ENCODE assay signal across 15 cellular contexts in genomic region chr16:31004658-31005057, GRCh38. TPM values are rescaled to one million over a fixed set of nuclear protein-coding genes. Genes with fewer than 3 reads are reported as not detected.
DNase-seq lines count a peak whose midpoint lies in the region; ATAC-seq, FAIRE-seq and TF ChIP-seq lines count a peak whose summit lies in the region.
"Had no signal": no experiment of that assay in that cellular context is flagged by ENCODE, and none has a peak within 500 bp of the region (broad histone marks: within the 10 kb centered on the region; RNA-seq: fewer than 3 reads in every experiment).

No MANE protein-coding gene starts in this region.

- H2BK15ac ChIP-seq in IMR-90 (ENCODE audit: low read depth, low read length): no peak overlapping the region

- H3K27ac ChIP-seq in A549: no peak overlapping the region
- H3K27ac ChIP-seq in IMR-90 (ENCODE audit: insufficient read depth, low read length): no peak overlapping the region
- no peak overlapping the region for H3K27ac ChIP-seq in endodermal cell (ENCODE audit: low read depth, low read length)
- H3K27ac ChIP-seq: BLaER1 treated with 17β-estradiol and CSF1 and Interleukin-3, amounts not matched to agents 10 nM and 100 nM had no signal

- H3K4me3 Mint-ChIP-seq in endodermal cell: no peak overlapping the region
- H3K4me3 Mint-ChIP-seq: B cell; CD8-positive, alpha-beta T cell had no signal

- H2AK9ac ChIP-seq in IMR-90 (replicated peaks; ENCODE audit: low read depth, low read length, poor library complexity): no peak overlapping the region

- TF ChIP-seq RAD21 in A549 (conservative IDR thresholded peaks at IDR 0.05 in 1 of 2, IDR thresholded peaks at IDR 0.05 in 1 of 2) (no peak), IMR-90 (IDR thresholded peaks at IDR 0.05; ENCODE audit: low read length) (no peak)

- TF ChIP-seq POLR2A in A549 (IDR thresholded peaks at IDR 0.05; ENCODE audit: low read length): no peak
- TF ChIP-seq POLR2A in IMR-90 (IDR thresholded peaks at IDR 0.05; ENCODE audit: low read depth, low read length): no peak

- TF ChIP-seq EP300 in A549 (IDR thresholded peaks at IDR 0.05): no peak

- H3K9me1 ChIP-seq in IMR-90 (ENCODE audit: insufficient read depth, low read length): 0 out of 2 replicates have a peak, but pooled peaks cover 5% of the 10 kb centered on the region

- BruUV-seq in IMR-90 (replicated peaks; lab: Mats Ljungman, UMichigan): no TSS peak

- intact Hi-C loops in IMR-90 (cut with micrococcal nuclease): no loop called here

- H3K4me1 Mint-ChIP-seq in endodermal cell: peaks cover 3% of the 10 kb centered on the region
- H3K4me1 Mint-ChIP-seq: B cell had no signal

- H4K5ac ChIP-seq in IMR-90 (ENCODE audit: low read depth, low read length): no peak overlapping the region

- ATAC-seq in A549 (no peak), IMR-90 (ENCODE audit: low read depth) (no peak), GM18498 (IDR thresholded peaks at IDR 0.05; ENCODE audit: unreplicated experiment) (no peak)
- ATAC-seq: CD8-positive, alpha-beta T cell had no signal

- no peak overlapping the region for H2BK120ac ChIP-seq in IMR-90 (ENCODE audit: low read depth, low read length)

- H2AK5ac ChIP-seq in IMR-90 (ENCODE audit: low read depth, low read length): 0 out of 2 replicates have a peak overlapping the region, but pooled peaks have one; percentile 36

- H3K9ac ChIP-seq in IMR-90 (ENCODE audit: low read depth, low read length) (no peak overlapping the region), endodermal cell (ENCODE audit: extremely low read depth, low read length, poor library complexity, severe bottlenecking) (no peak overlapping the region)
- H3K9ac ChIP-seq: BLaER1 treated with 17β-estradiol and CSF1 and Interleukin-3, amounts not matched to agents 10 nM and 100 nM had no signal

- H3K56ac ChIP-seq in IMR-90 (ENCODE audit: extremely low read depth, insufficient read depth, low read length): no peak overlapping the region

- H4K8ac ChIP-seq in IMR-90 (ENCODE audit: low read depth in 2 of 2, low read length in 2 of 2): no peak overlapping the region

- H2BK5ac ChIP-seq in IMR-90 (ENCODE audit: low read depth, low read length, poor library complexity, severe bottlenecking): no peak overlapping the region

- H3K27me3 Mint-ChIP-seq in endodermal cell (ENCODE audit: insufficient read depth): peaks cover 2% of the 10 kb centered on the region

- dilution Hi-C loops in IMR-90 (cut with HindIII; ENCODE audit: low sequenced_read_pairs, unreplicated experiment): no loop called here

- no peaks in the 10 kb centered on the region for H3K36me3 Mint-ChIP-seq in endodermal cell (ENCODE audit: low read depth)
- H3K36me3 Mint-ChIP-seq: CD8-positive, alpha-beta T cell had no signal

- peaks cover 9% of the 10 kb centered on the region; the same call in 2 of the 3 replicates for H3K4me1 ChIP-seq in A549
- peaks cover 25% of the 10 kb centered on the region for H3K4me1 ChIP-seq in IMR-90 (ENCODE audit: control insufficient read depth, insufficient read depth, low read length)
- H3K4me1 ChIP-seq in endodermal cell (ENCODE audit: control insufficient read depth, insufficient read depth, low read length): no peaks in the 10 kb centered on the region
- H3K4me1 ChIP-seq: HAP-1 had no signal

- no peaks in the 10 kb centered on the region for H3K9me3 ChIP-seq in A549
- H3K9me3 ChIP-seq in IMR-90 (ENCODE audit: control insufficient read depth, insufficient read depth, low read length): no peaks in the 10 kb centered on the region
- H3K9me3 ChIP-seq in endodermal cell (ENCODE audit: control insufficient read depth, low read length): no peaks in the 10 kb centered on the region
- H3K9me3 ChIP-seq: BLaER1 treated with 17β-estradiol and CSF1 and Interleukin-3, amounts not matched to agents 10 nM and 100 nM; HAP-1 had no signal

- DNase-seq in A549 (ENCODE audit: low read depth in 1 of 2, low spot score in 1 of 2) (no peak), IMR-90 (no peak), endodermal cell (no peak)
- DNase-seq: 8988T; Calu3; CD8-positive, alpha-beta T cell; DMS79 treated with DMSO at 0.1 percent for 48 hours; GF-D8; GOT3; KBM-7 had no signal

- no peaks in the 10 kb centered on the region for H3K9me3 Mint-ChIP-seq in endodermal cell
- H3K9me3 Mint-ChIP-seq: CD8-positive, alpha-beta T cell had no signal

- peaks cover 2 to 33% of the 10 kb centered on the region in 2 experiments; a peak in 3 of 4 replicates for H3K79me1 ChIP-seq in IMR-90 (ENCODE audit: low read depth in 1 of 2, low read length in 2 of 2)

- no peaks in the 10 kb centered on the region for H4K20me1 ChIP-seq in IMR-90 (ENCODE audit: insufficient read depth, low read length)

- peak overlapping the region; percentile 51; the same call in 1 of the 2 replicates for H3K23ac ChIP-seq in IMR-90 (ENCODE audit: low read depth, low read length)

- H3K36me3 ChIP-seq in IMR-90 (ENCODE audit: control insufficient read depth, insufficient read depth, low read length): no peaks in the 10 kb centered on the region
- no peaks in the 10 kb centered on the region for H3K36me3 ChIP-seq in endodermal cell (ENCODE audit: control insufficient read depth, insufficient read depth, low read length)
- H3K36me3 ChIP-seq: BLaER1 treated with 17β-estradiol and CSF1 and Interleukin-3, amounts not matched to agents 10 nM and 100 nM; HAP-1 had no signal

- H3K27ac Mint-ChIP-seq in endodermal cell: no peak overlapping the region
- H3K27ac Mint-ChIP-seq: B cell; CD8-positive, alpha-beta T cell had no signal

- in situ Hi-C loops in IMR-90 (cut with MboI; ENCODE audit: low sequenced_read_pairs): no loop called here

- WGBS in A549 (ENCODE audit: missing lambda C conversion rate): 47% methylated on average over 2 of the region's 2 CpGs
- 70% methylated on average over 1 of the region's 2 CpGs; no CpG with 5 or more reads in 1 of the 2 experiments for WGBS in IMR-90 (ENCODE audit: extremely low coverage in 2 of 2, insufficient read length in 1 of 2), 2 experiments
- WGBS in endodermal cell (ENCODE audit: insufficient coverage in 1 of 2, insufficient read length in 1 of 2), 2 experiments: 85 to 100% methylated on average over 2 of the region's 2 CpGs

- TF ChIP-seq CTCF in A549 (IDR thresholded peaks at IDR 0.05): no peak
- no peak for TF ChIP-seq CTCF in IMR-90 (conservative IDR thresholded peaks at IDR 0.05; ENCODE audit: low read depth, low read length)
- no peak for TF ChIP-seq CTCF in endodermal cell (conservative IDR thresholded peaks at IDR 0.05)

- no peak overlapping the region for H3K18ac ChIP-seq in IMR-90 (ENCODE audit: low read depth, low read length)

- H3K4me3 ChIP-seq in A549 (no peak overlapping the region), IMR-90 (ENCODE audit: insufficient read depth, low read depth, low read length) (no peak overlapping the region), endodermal cell (ENCODE audit: low read length) (no peak overlapping the region)
- H3K4me3 ChIP-seq: BLaER1 treated with 17β-estradiol and CSF1 and Interleukin-3, amounts not matched to agents 10 nM and 100 nM; HAP-1 had no signal

- no peak for FAIRE-seq in A549 (lab: Jason Lieb, UNC)

- H3K4me2 ChIP-seq in A549 (no peak overlapping the region), IMR-90 (ENCODE audit: low read depth, low read length) (no peak overlapping the region)
- H3K4me2 ChIP-seq: BLaER1 treated with 17β-estradiol and CSF1 and Interleukin-3, amounts not matched to agents 10 nM and 100 nM had no signal

- POLR2A ChIA-PET in A549 (lab: Yijun Ruan, JAX) (interaction anchor here (1.5 kb wide), 1 partner anchor 113 kb away, joined by 3 read pairs; no protein-coding TSS in a partner anchor), IMR-90 (lab: Charles Lee; ENCODE audit: unreplicated experiment) (interaction anchor here (0.5 kb wide), 1 partner anchor 176 kb away, joined by 4 read pairs; no protein-coding TSS in a partner anchor)

- no peak overlapping the region for H4K91ac ChIP-seq in IMR-90 (ENCODE audit: insufficient read depth, low read depth, low read length)

- no peak overlapping the region for H2AFZ ChIP-seq in IMR-90 (replicated peaks; ENCODE audit: low read length, poor library complexity)

- H3K4ac ChIP-seq in IMR-90 (ENCODE audit: low read depth, low read length): 0 out of 2 replicates have a peak overlapping the region, but pooled peaks have one; percentile 21

- no peak overlapping the region for H2BK20ac ChIP-seq in IMR-90 (ENCODE audit: low read depth, low read length)

- no peak overlapping the region for H3K14ac ChIP-seq in IMR-90 (replicated peaks; ENCODE audit: low read depth, low read length)

- H3K27me3 ChIP-seq in IMR-90 (ENCODE audit: control insufficient read depth, insufficient read depth, low read length): no peaks in the 10 kb centered on the region
- peaks cover 1% of the 10 kb centered on the region for H3K27me3 ChIP-seq in endodermal cell (ENCODE audit: control insufficient read depth, insufficient read depth, low read length, poor library complexity, severe bottlenecking)

- CTCF ChIA-PET in A549 (lab: Yijun Ruan, JAX) (interaction anchor here (0.7 to 3.7 kb wide), 3 partner anchors 19 to 183 kb away, joined by 3 to 15 read pairs (median 4); partner anchors contain the start of gene HSD3B7), IMR-90 (lab: Yijun Ruan, JAX) (no interaction called here)

RNA-seq across cellular contexts. Expression of gene STX1B, which starts 5.8 kb away (rescaled TPM):
- 2.6 and 2.7 TPM in 2 replicates for polyA plus RNA-seq in A549 (2011; rRNA removed)
- 2.4 and 2.5 TPM in 2 replicates for polyA plus RNA-seq in A549 (2012; cell fraction: cytosol; rRNA removed)
- 14.1 and 14.8 TPM in 2 replicates for polyA plus RNA-seq in A549 (2012; cell fraction: nucleus; rRNA removed)
- 2.4 to 4.4 TPM (median 2.8 TPM) in 3 replicates for polyA plus RNA-seq in A549 (2017; fragmentation: RNase III; extraction: RNeasy Plus Mini Kit Qiagen cat#74134 plus additional on column Dnase treatment)
- polyA minus RNA-seq in A549 (2011; rRNA and poly(A)+ RNA removed): 7.2 and 9.9 TPM in 2 replicates
- 3.9 TPM in 2 replicates for total RNA-seq in IMR-90 (2012; rRNA removed)
- 11.4 and 14.9 TPM in 2 replicates for polyA plus RNA-seq in IMR-90 (2012; rRNA removed)
- polyA plus RNA-seq in IMR-90 (2012; cell fraction: cytosol; rRNA removed): 3.8 and 4.4 TPM in 2 replicates
- polyA plus RNA-seq in IMR-90 (2012; cell fraction: nucleus; rRNA removed; ENCODE audit: low replicate concordance): 152 and 177 TPM in 2 replicates
- 1 to 10 TPM; 3.2 to 7.0 TPM for total RNA-seq in endodermal cell
- polyA plus RNA-seq in endodermal cell (2013, experiment 1 of 2): 10.6 TPM
- polyA plus RNA-seq in endodermal cell (2013, experiment 2 of 2): 6.9 TPM
- total RNA-seq: HT-29 had no signal

RNA-seq across cellular contexts. Expression of gene HSD3B7, which starts 19.7 kb away (rescaled TPM):
- 10.5 and 15.2 TPM in 2 replicates for polyA plus RNA-seq in A549 (2011; rRNA removed)
- 11.1 and 16.1 TPM in 2 replicates for polyA plus RNA-seq in A549 (2012; cell fraction: cytosol; rRNA removed)
- polyA plus RNA-seq in A549 (2012; cell fraction: nucleus; rRNA removed): 24.6 and 27.6 TPM in 2 replicates
- 17.3 to 20.1 TPM (median 19.7 TPM) in 3 replicates for polyA plus RNA-seq in A549 (2017; fragmentation: RNase III; extraction: RNeasy Plus Mini Kit Qiagen cat#74134 plus additional on column Dnase treatment)
- polyA minus RNA-seq in A549 (2011; rRNA and poly(A)+ RNA removed): 11.4 and 13.6 TPM in 2 replicates
- total RNA-seq in IMR-90 (2012; rRNA removed): 9.4 and 11.3 TPM in 2 replicates
- polyA plus RNA-seq in IMR-90 (2012; rRNA removed): 8.5 and 9.3 TPM in 2 replicates
- polyA plus RNA-seq in IMR-90 (2012; cell fraction: cytosol; rRNA removed): 9.7 and 12.6 TPM in 2 replicates
- 10.7 and 21.0 TPM in 2 replicates for polyA plus RNA-seq in IMR-90 (2012; cell fraction: nucleus; rRNA removed; ENCODE audit: low replicate concordance)
- 1 to 10 TPM; 4.1 to 4.8 TPM for total RNA-seq in endodermal cell
- 1.3 TPM for polyA plus RNA-seq in endodermal cell (2013, experiment 1 of 2)
- 2.1 TPM for polyA plus RNA-seq in endodermal cell (2013, experiment 2 of 2)

RNA-seq across cellular contexts. Expression of gene STX4, which starts 28.7 kb away (rescaled TPM):
- polyA plus RNA-seq in A549 (2011; rRNA removed) (37.0 and 39.7 TPM in 2 replicates), A549 (2017; fragmentation: RNase III; extraction: RNeasy Plus Mini Kit Qiagen cat#74134 plus additional on column Dnase treatment) (67.9 to 79.5 TPM (median 73.9 TPM) in 3 replicates), IMR-90 (2012; rRNA removed) (66.4 and 67.9 TPM in 2 replicates)
- 63.0 and 72.1 TPM in 2 replicates for polyA plus RNA-seq in A549 (2012; cell fraction: cytosol; rRNA removed)
- polyA plus RNA-seq in A549 (2012; cell fraction: nucleus; rRNA removed): 118 and 119 TPM in 2 replicates
- polyA minus RNA-seq in A549 (2011; rRNA and poly(A)+ RNA removed): 33.6 and 34.8 TPM in 2 replicates
- total RNA-seq in IMR-90 (2012; rRNA removed) (23.5 and 25.0 TPM in 2 replicates), endodermal cell (10 to 100 TPM; 34.4 to 37.6 TPM)
- 31.1 and 35.2 TPM in 2 replicates for polyA plus RNA-seq in IMR-90 (2012; cell fraction: cytosol; rRNA removed)
- 247 and 257 TPM in 2 replicates for polyA plus RNA-seq in IMR-90 (2012; cell fraction: nucleus; rRNA removed; ENCODE audit: low replicate concordance)
- polyA plus RNA-seq in endodermal cell (2013, experiment 1 of 2): 25.0 TPM
- 18.6 TPM for polyA plus RNA-seq in endodermal cell (2013, experiment 2 of 2)

RNA-seq across cellular contexts. Expression of gene SETD1A, which starts 47.1 kb away (rescaled TPM):
- polyA plus RNA-seq in A549 (2011; rRNA removed) (2.0 and 3.8 TPM in 2 replicates), A549 (2017; fragmentation: RNase III; extraction: RNeasy Plus Mini Kit Qiagen cat#74134 plus additional on column Dnase treatment) (15.7 to 22.6 TPM (median 21.2 TPM) in 3 replicates), IMR-90 (2012; rRNA removed) (5.8 and 6.5 TPM in 2 replicates)
- polyA plus RNA-seq in A549 (2012; cell fraction: cytosol; rRNA removed): 8.7 and 11.2 TPM in 2 replicates
- 30.5 and 31.9 TPM in 2 replicates for polyA plus RNA-seq in A549 (2012; cell fraction: nucleus; rRNA removed)
- polyA minus RNA-seq in A549 (2011; rRNA and poly(A)+ RNA removed): 3.9 and 7.0 TPM in 2 replicates
- total RNA-seq in IMR-90 (2012; rRNA removed) (0.54 and 0.56 TPM in 2 replicates), endodermal cell (10 to 100 TPM; 23.8 to 25.0 TPM)
- polyA plus RNA-seq in IMR-90 (2012; cell fraction: cytosol; rRNA removed): 3.3 and 4.8 TPM in 2 replicates
- 16.4 and 29.7 TPM in 2 replicates for polyA plus RNA-seq in IMR-90 (2012; cell fraction: nucleus; rRNA removed; ENCODE audit: low replicate concordance)
- polyA plus RNA-seq in endodermal cell (2013, experiment 1 of 2): 21.0 TPM
- 18.2 TPM for polyA plus RNA-seq in endodermal cell (2013, experiment 2 of 2)

RNA-seq across cellular contexts. Expression of gene ORAI3, which starts 55.8 kb away (rescaled TPM):
- polyA plus RNA-seq in A549 (2011; rRNA removed) (14.1 and 17.3 TPM in 2 replicates), A549 (2017; fragmentation: RNase III; extraction: RNeasy Plus Mini Kit Qiagen cat#74134 plus additional on column Dnase treatment) (7.1 to 11.8 TPM (median 10.5 TPM) in 3 replicates), IMR-90 (2012; rRNA removed) (16.9 TPM in 2 replicates)
- polyA plus RNA-seq in A549 (2012; cell fraction: cytosol; rRNA removed): 5.9 and 10.3 TPM in 2 replicates
- 10.8 and 11.6 TPM in 2 replicates for polyA plus RNA-seq in A549 (2012; cell fraction: nucleus; rRNA removed)
- polyA minus RNA-seq in A549 (2011; rRNA and poly(A)+ RNA removed): 11.0 and 13.8 TPM in 2 replicates
- total RNA-seq in IMR-90 (2012; rRNA removed) (6.8 and 6.9 TPM in 2 replicates), endodermal cell (10 to 100 TPM; 16.9 to 17.7 TPM)
- polyA plus RNA-seq in IMR-90 (2012; cell fraction: cytosol; rRNA removed): 16.1 and 29.4 TPM in 2 replicates
- 12.4 and 15.2 TPM in 2 replicates for polyA plus RNA-seq in IMR-90 (2012; cell fraction: nucleus; rRNA removed; ENCODE audit: low replicate concordance)
- polyA plus RNA-seq in endodermal cell (2013, experiment 1 of 2): 9.2 TPM
- polyA plus RNA-seq in endodermal cell (2013, experiment 2 of 2): 10.4 TPM
